25 cellular contexts compared by ENCODE assay signal in the genomic region with DNA sequence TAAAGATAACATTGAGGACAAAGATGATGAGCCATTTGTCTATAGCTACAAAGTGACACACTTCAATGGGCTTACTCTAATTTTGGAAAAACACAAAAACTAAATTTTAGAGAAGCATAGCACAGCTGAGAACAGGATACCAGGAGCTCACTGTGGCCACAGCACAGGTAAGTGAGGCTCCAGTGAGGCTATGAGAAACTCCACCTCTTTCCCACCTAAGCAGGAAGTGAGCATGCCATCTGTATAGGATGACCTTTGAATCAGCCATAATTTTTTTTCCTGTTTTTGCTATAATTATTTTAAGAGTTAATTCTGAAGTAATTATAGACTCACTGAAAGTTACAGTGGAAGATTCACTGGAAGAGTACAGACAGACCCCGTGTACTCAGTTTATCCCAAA.
"Had no signal": no experiment of that assay in that cellular context is flagged by ENCODE, and none has a peak within 500 bp of the region (broad histone marks: within the 10 kb centered on the region; RNA-seq: fewer than 3 reads in every experiment).

No MANE protein-coding gene starts in this region.

- H3K4me1 Mint-ChIP-seq: neural progenitor cell had no signal

- DNase-seq: colonic mucosa; effector CD8-positive, alpha-beta T cell; foreskin keratinocyte; heart left ventricle; kidney; left lung; mammary epithelial cell; mesendoderm; midbrain; naive thymus-derived CD4-positive, alpha-beta T cell; stimulated activated CD4-positive, alpha-beta T cell treated with anti-CD3 and anti-CD28 coated beads, Interleukin-12 subunit alpha, Interleukin-12 subunit beta, amount 100 ng/mL, for 4 hours; stimulated activated CD4-positive, alpha-beta T cell treated with anti-CD3 and anti-CD28 coated beads, Interleukin-1b, Interleukin-23, amount 100 ng/mL, for 48 hours; stimulated activated CD4-positive, alpha-beta T cell treated with anti-CD3 and anti-CD28 coated beads, Interleukin-4, amount 100 ng/mL, for 24 hours; stimulated activated naive CD4-positive, alpha-beta T cell; stimulated activated naive CD8-positive, alpha-beta T cell treated with anti-CD3 and anti-CD28 coated beads, Interleukin-15, amount 100 ng/mL, for 72 hours; transverse colon; upper lobe of right lung; uterus had no signal

- H3K9me3 ChIP-seq: colonic mucosa, prostate gland, suprapubic skin, transverse colon, uterus had no signal

- ATAC-seq: foreskin keratinocyte; gastroesophageal sphincter; heart left ventricle; left lung; naive thymus-derived CD4-positive, alpha-beta T cell; sciatic nerve; stimulated activated naive CD8-positive, alpha-beta T cell treated with anti-CD3 and anti-CD28 coated beads, Interleukin-15, amount 100 ng/mL, for 72 hours; upper lobe of right lung had no signal

- H3K4me3 Mint-ChIP-seq: dendritic cell treated with granulocyte-macrophage colony-stimulating factor and Interleukin-4, amounts not matched to agents 40 ng/mL and 50 ng/mL, for 4 days; naive thymus-derived CD4-positive, alpha-beta T cell; nephron; neural progenitor cell; stimulated activated naive CD8-positive, alpha-beta T cell treated with anti-CD3 and anti-CD28 coated beads, Interleukin-15, amount 100 ng/mL, for 72 hours had no signal

- H3K27me3 Mint-ChIP-seq: dendritic cell treated with granulocyte-macrophage colony-stimulating factor and Interleukin-4, amounts not matched to agents 40 ng/mL and 50 ng/mL, for 4 days; naive thymus-derived CD4-positive, alpha-beta T cell; stimulated activated naive CD8-positive, alpha-beta T cell treated with anti-CD3 and anti-CD28 coated beads, Interleukin-15, amount 100 ng/mL, for 72 hours had no signal

- H3K27ac Mint-ChIP-seq: dendritic cell treated with granulocyte-macrophage colony-stimulating factor and Interleukin-4, amounts not matched to agents 40 ng/mL and 50 ng/mL, for 4 days; nephron; neural progenitor cell had no signal
